In the genomic region with DNA sequence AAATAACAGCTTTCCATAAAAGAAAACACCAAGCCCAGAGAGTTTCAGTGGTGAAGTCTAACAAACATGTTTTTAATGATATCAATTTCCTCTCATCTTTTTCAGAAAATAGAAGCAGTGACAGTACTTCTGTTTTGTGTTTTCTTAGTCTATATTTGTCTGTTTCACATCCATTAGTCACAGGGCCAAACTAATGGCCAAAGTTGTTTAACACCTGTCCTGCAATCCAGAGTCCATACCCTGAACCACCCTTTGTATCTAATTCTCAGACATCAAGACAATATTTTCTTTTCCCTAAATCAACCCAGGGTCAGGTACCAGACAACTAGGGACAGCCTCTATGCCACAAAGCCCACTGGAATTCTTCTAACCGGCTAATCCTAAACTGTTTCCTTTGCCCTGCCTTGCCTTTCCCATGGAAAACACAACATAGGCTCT, we compare ENCODE assay signal across 13 cellular contexts. TPM values are rescaled to one million over a fixed set of nuclear protein-coding genes. Genes with fewer than 3 reads are reported as not detected.
DNase-seq lines count a peak whose midpoint lies in the region; ATAC-seq and TF ChIP-seq lines count a peak whose summit lies in the region.
"Had no signal": no experiment of that assay in that cellular context is flagged by ENCODE, and none has a peak within 500 bp of the region (broad histone marks: within the 10 kb centered on the region; RNA-seq: fewer than 3 reads in every experiment).

No MANE protein-coding gene starts in this region.

- no peaks in the 10 kb centered on the region for H3K9me3 Mint-ChIP-seq in osteocyte (ENCODE audit: unreplicated experiment)
- H3K9me3 Mint-ChIP-seq in activated naive CD4-positive, alpha-beta T cell treated with anti-CD3 and anti-CD28 coated beads for 36 hours = no peaks in the 10 kb centered on the region

- H3K4me1 Mint-ChIP-seq in osteocyte (ENCODE audit: unreplicated experiment) = peaks cover 10% of the 10 kb centered on the region
- H3K4me1 Mint-ChIP-seq in activated naive CD4-positive, alpha-beta T cell treated with anti-CD3 and anti-CD28 coated beads for 36 hours (ENCODE audit: low read depth) = peaks cover 40% of the 10 kb centered on the region

- no peak overlapping the region for H3K4me3 Mint-ChIP-seq in osteocyte (ENCODE audit: unreplicated experiment)
- no peak overlapping the region for H3K4me3 Mint-ChIP-seq in activated naive CD4-positive, alpha-beta T cell treated with anti-CD3 and anti-CD28 coated beads for 36 hours

- ATAC-seq in GM18498 (IDR thresholded peaks at IDR 0.05; ENCODE audit: unreplicated experiment) (peak; percentile 67), GM19397 (IDR thresholded peaks at IDR 0.05; ENCODE audit: unreplicated experiment) (peak; percentile 48), HG02885 (IDR thresholded peaks at IDR 0.05; ENCODE audit: poor library complexity, unreplicated experiment) (peak; percentile 73)

- no peak overlapping the region for H3K27ac Mint-ChIP-seq in osteocyte (ENCODE audit: unreplicated experiment)
- no peak overlapping the region for H3K27ac Mint-ChIP-seq in activated naive CD4-positive, alpha-beta T cell treated with anti-CD3 and anti-CD28 coated beads for 36 hours

- CTCF ChIA-PET in activated naive CD4-positive, alpha-beta T cell treated with anti-CD3 and anti-CD28 coated beads for 36 hours (lab: Charles Lee) = interaction anchor here (0.6 to 1.5 kb wide), 4 partner anchors 10 to 85 kb away, joined by 3 to 6 read pairs (median 4); no protein-coding TSS in a partner anchor

- H3K4me3 ChIP-seq in MG63 = no peak overlapping the region
- H3K4me3 ChIP-seq: BLaER1, tibial artery had no signal

- no peak for TF ChIP-seq CTCF in osteocyte (IDR thresholded peaks at IDR 0.05)

- no peaks in the 10 kb centered on the region for H3K36me3 ChIP-seq in MG63
- H3K36me3 ChIP-seq: BLaER1, tibial artery had no signal

- peak; percentile 26 for DNase-seq in LHCN-M2 (ENCODE audit: low read depth)
- no peak for DNase-seq in MG63
- no peak for DNase-seq in osteocyte (ENCODE audit: extremely low spot score, unreplicated experiment)
- no peak for DNase-seq in HK-2 (ENCODE audit: unreplicated experiment)
- DNase-seq in activated naive CD4-positive, alpha-beta T cell treated with anti-CD3 and anti-CD28 coated beads for 36 hours = no peak
- DNase-seq: aorta; NCI-H187; stimulated activated CD4-positive, alpha-beta T cell treated with anti-CD3 and anti-CD28 coated beads, Interleukin-2, amount 100 ng/mL, for 48 hours had no signal

- H3K27me3 Mint-ChIP-seq in osteocyte (ENCODE audit: unreplicated experiment) = no peaks in the 10 kb centered on the region
- no peaks in the 10 kb centered on the region for H3K27me3 Mint-ChIP-seq in activated naive CD4-positive, alpha-beta T cell treated with anti-CD3 and anti-CD28 coated beads for 36 hours (ENCODE audit: low read depth)

- no peaks in the 10 kb centered on the region for H3K9me3 ChIP-seq in MG63
- H3K9me3 ChIP-seq: BLaER1, tibial artery had no signal

- no peaks in the 10 kb centered on the region for H3K27me3 ChIP-seq in MG63
- H3K27me3 ChIP-seq: BLaER1, tibial artery had no signal

- intact Hi-C loops in activated naive CD4-positive, alpha-beta T cell treated with anti-CD3 and anti-CD28 coated beads for 36 hours (cut with micrococcal nuclease) = no loop called here

- H3K36me3 Mint-ChIP-seq in osteocyte (ENCODE audit: unreplicated experiment) = no peaks in the 10 kb centered on the region
- H3K36me3 Mint-ChIP-seq in activated naive CD4-positive, alpha-beta T cell treated with anti-CD3 and anti-CD28 coated beads for 36 hours (ENCODE audit: low read depth) = no peaks in the 10 kb centered on the region

RNA-seq across cellular contexts. Expression of a gene that starts 25.9 kb away (rescaled TPM):
- total RNA-seq in LHCN-M2 (2014; rRNA removed) (8,362 and 12,675 TPM in 2 replicates), osteocyte (2,436 and 2,534 TPM in 2 replicates)
- 12,366 TPM for polyA plus RNA-seq in LHCN-M2 (2012)
- 5,826 and 9,166 TPM in 2 replicates for total RNA-seq in MG63 (2014; rRNA removed; shearing (Covaris generic); ENCODE audit: low replicate concordance)
- total RNA-seq in activated naive CD4-positive, alpha-beta T cell treated with anti-CD3 and anti-CD28 coated beads for 36 hours = 1,000 to 10,000 TPM; 1,772 to 1,864 TPM

RNA-seq across cellular contexts. Expression of a gene that starts 39.6 kb away (rescaled TPM):
- total RNA-seq in LHCN-M2 (2014; rRNA removed) (55.2 and 62.2 TPM in 2 replicates), osteocyte (67.2 and 73.2 TPM in 2 replicates)
- polyA plus RNA-seq in LHCN-M2 (2012) = 48.6 TPM
- 48.5 and 90.5 TPM in 2 replicates for total RNA-seq in MG63 (2014; rRNA removed; shearing (Covaris generic); ENCODE audit: low replicate concordance)
- 100 to 1,000 TPM; 105 to 109 TPM for total RNA-seq in activated naive CD4-positive, alpha-beta T cell treated with anti-CD3 and anti-CD28 coated beads for 36 hours

RNA-seq across cellular contexts. Expression of a gene that starts 50.5 kb away (rescaled TPM):
- total RNA-seq in LHCN-M2 (2014; rRNA removed) (9.7 and 14.8 TPM in 2 replicates), osteocyte (0.21 and 0.99 TPM in 2 replicates)
- polyA plus RNA-seq in LHCN-M2 (2012) = 1.1 TPM
- 14.5 and 20.9 TPM in 2 replicates for total RNA-seq in MG63 (2014; rRNA removed; shearing (Covaris generic); ENCODE audit: low replicate concordance)
- total RNA-seq in activated naive CD4-positive, alpha-beta T cell treated with anti-CD3 and anti-CD28 coated beads for 36 hours = 10 to 100 TPM; 40.4 to 41.7 TPM
